In the genomic region with DNA sequence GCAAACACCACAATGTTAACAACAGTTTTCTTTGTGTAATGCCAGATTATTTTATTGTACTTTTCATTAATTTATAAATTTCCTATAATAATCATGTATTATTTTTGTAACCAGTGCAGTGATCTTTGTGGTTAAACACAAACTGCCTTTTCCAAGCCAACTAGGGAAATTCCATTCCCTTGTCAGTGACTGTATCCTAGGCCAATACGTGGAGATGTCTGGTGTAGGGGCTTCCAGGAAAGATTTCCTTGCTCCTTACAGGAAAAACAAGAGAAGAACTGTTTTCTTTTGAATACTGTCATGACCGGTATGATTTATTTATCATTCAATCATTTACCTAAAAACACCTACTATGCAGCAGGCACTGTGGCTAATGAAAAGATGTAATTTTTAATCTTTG, we compare ENCODE assay signal across 21 cellular contexts.
"Had no signal": no experiment of that assay in that cellular context is flagged by ENCODE, and none has a peak within 500 bp of the region (broad histone marks: within the 10 kb centered on the region; RNA-seq: fewer than 3 reads in every experiment).

No MANE protein-coding gene starts in this region.

- FAIRE-seq: colon, endometrium, small intestine had no signal

- H3K4me3 ChIP-seq: cardiac muscle cell, gastrocnemius medialis, left lung, mucosa of descending colon, tibial artery, vagina had no signal

- ATAC-seq: esophagus mucosa, gastrocnemius medialis, left lung, mucosa of descending colon, natural killer cell, T-helper 17 cell, WTC11 had no signal

- DNase-seq: activated CD4-positive, alpha-beta T cell treated with anti-CD3 and anti-CD28 coated beads for 48 hours; activated naive CD4-positive, alpha-beta T cell; activated naive CD8-positive, alpha-beta T cell treated with anti-CD3 and anti-CD28 coated beads, Interleukin-2, amount 10 ng/mL, durations not matched to agents 7 days and 5 days; anterior cingulate cortex; gastrocnemius medialis; islet precursor cell; left lung; mucosa of descending colon; natural killer cell; posterior cingulate gyrus; small intestine; stimulated activated CD4-positive, alpha-beta T cell treated with anti-CD3 and anti-CD28 coated beads, Interleukin-4, amount 100 ng/mL, for 24 hours; stimulated activated naive CD4-positive, alpha-beta T cell; T-helper 17 cell; tibial artery had no signal
